Comparison of ENCODE assay signal across 8 cellular contexts in the genomic region with DNA sequence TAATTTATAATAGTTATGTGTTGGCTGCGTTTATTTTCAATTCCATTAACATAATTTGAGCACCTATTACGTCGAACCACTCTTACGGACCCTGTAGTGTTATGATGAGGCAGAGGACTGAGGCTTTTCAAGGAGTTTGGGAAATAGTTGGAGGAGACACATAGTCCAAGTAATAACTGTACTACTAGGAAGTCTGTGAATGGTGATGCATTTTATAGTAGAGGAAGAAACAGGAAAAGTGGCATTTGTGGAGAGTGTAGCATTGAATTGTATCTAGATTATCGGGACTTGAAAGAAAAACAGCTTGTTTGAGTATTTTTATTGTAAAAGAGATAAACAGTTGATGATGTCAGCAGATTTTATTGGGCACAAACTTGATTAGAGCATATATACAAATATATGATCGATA. TPM values are rescaled to one million over a fixed set of nuclear protein-coding genes. Genes with fewer than 3 reads are reported as not detected.
DNase-seq lines count a peak whose midpoint lies in the region; ATAC-seq, FAIRE-seq and TF ChIP-seq lines count a peak whose summit lies in the region.

No MANE protein-coding gene starts in this region.

- TF ChIP-seq RAD21 in A549 (conservative IDR thresholded peaks at IDR 0.05 in 1 of 2, IDR thresholded peaks at IDR 0.05 in 1 of 2) = no peak

- H3K9me3 ChIP-seq in A549 = no peaks in the 10 kb centered on the region
- H3K9me3 ChIP-seq in astrocyte (ENCODE audit: insufficient read depth, low read depth, low read length) = no peaks in the 10 kb centered on the region

- no peak overlapping the region for H2BK120ac ChIP-seq in mesendoderm (ENCODE audit: low read depth, low read length)

- H3K27ac ChIP-seq in A549 (peak overlapping the region; percentile 94 to 95), astrocyte (ENCODE audit: low read depth, low read length) (no peak overlapping the region), mesendoderm (ENCODE audit: low read depth, low read length) (no peak overlapping the region)

- H3K36me3 ChIP-seq in astrocyte (ENCODE audit: insufficient read depth, low read length) (no peaks in the 10 kb centered on the region), mesendoderm (ENCODE audit: control insufficient read depth, insufficient read depth, low read length) (no peaks in the 10 kb centered on the region)

- peak overlapping the region; percentile 16 for H3K27ac Mint-ChIP-seq in astrocyte (ENCODE audit: unreplicated experiment)

- CTCF ChIA-PET in A549 (lab: Yijun Ruan, JAX) (interaction anchor here (1.2 to 2.0 kb wide), 2 partner anchors 142 to 175 kb away, joined by 3 to 10 read pairs; no protein-coding TSS in a partner anchor), HEK293T (lab: Yijun Ruan, JAX) (no interaction called here), GM10248 (lab: Yijun Ruan, JAX) (interaction anchor here (0.9 to 4.9 kb wide), 3 partner anchors 12 to 33 kb away, joined by 3 to 32 read pairs (median 3); no protein-coding TSS in a partner anchor)

- TF ChIP-seq EP300 in A549 (IDR thresholded peaks at IDR 0.05) = no peak

- H4K5ac ChIP-seq in mesendoderm (ENCODE audit: low read length) = no peak overlapping the region

- ATAC-seq in A549 (no peak), GM21529 (IDR thresholded peaks at IDR 0.05; ENCODE audit: unreplicated experiment) (no peak)

- no peak overlapping the region for H2BK15ac ChIP-seq in mesendoderm (replicated peaks; ENCODE audit: low read depth)

- H3K4ac ChIP-seq in mesendoderm (ENCODE audit: low read depth, low read length) = no peak overlapping the region

- peaks cover 24% of the 10 kb centered on the region for H3K4me1 Mint-ChIP-seq in astrocyte (ENCODE audit: low read depth, unreplicated experiment)

- no peak overlapping the region for H2AK5ac ChIP-seq in mesendoderm (ENCODE audit: low read length)

- H3K18ac ChIP-seq in mesendoderm (ENCODE audit: low read length) = no peak overlapping the region

- WGBS in A549 (ENCODE audit: missing lambda C conversion rate) = 9% methylated on average over 6 of the region's 6 CpGs
- WGBS in mesendoderm (ENCODE audit: extremely low coverage, insufficient coverage, low lambda C conversion rate) = 100% methylated on average over 1 of the region's 6 CpGs

- H3K27me3 Mint-ChIP-seq in astrocyte (ENCODE audit: low read depth, unreplicated experiment) = no peaks in the 10 kb centered on the region

- DNase-seq in A549 (ENCODE audit: low read depth in 1 of 2, low spot score in 1 of 2) (no peak), HEK293T (ENCODE audit: extremely low spot score) (peak; percentile 6), astrocyte (ENCODE audit: low read depth) (no peak), mesendoderm (no peak), kidney glomerular epithelial cell (lab: John Stamatoyannopoulos, UW) (no peak), GM10248 (ENCODE audit: extremely low spot score) (no peak), SIG-M5 (lab: John Stamatoyannopoulos, UW) (no peak)

- H2BK5ac ChIP-seq in mesendoderm (ENCODE audit: low read length) = no peak overlapping the region

- no peak overlapping the region for H3K56ac ChIP-seq in mesendoderm (ENCODE audit: low read length)

- no peaks in the 10 kb centered on the region for H3K27me3 ChIP-seq in astrocyte (ENCODE audit: insufficient read depth, low read length)
- H3K27me3 ChIP-seq in mesendoderm (ENCODE audit: insufficient read depth, low read length, poor library complexity) = no peaks in the 10 kb centered on the region

- no peak for TF ChIP-seq POLR2A in A549 (IDR thresholded peaks at IDR 0.05; ENCODE audit: low read length)

- H3K4me1 ChIP-seq in A549 (peaks cover 48% of the 10 kb centered on the region), astrocyte (ENCODE audit: insufficient read depth, low read length) (peaks cover 18% of the 10 kb centered on the region), mesendoderm (ENCODE audit: control insufficient read depth, low read depth, low read length) (no peaks in the 10 kb centered on the region)

- peak overlapping the region; percentile 96 for H3K4me3 ChIP-seq in A549
- peak overlapping the region; percentile 87 for H3K4me3 ChIP-seq in astrocyte (ENCODE audit: insufficient read depth, low read depth, low read length)
- no peak overlapping the region for H3K4me3 ChIP-seq in mesendoderm (ENCODE audit: low read length)

- no peak overlapping the region for H4K8ac ChIP-seq in mesendoderm (ENCODE audit: low read depth, low read length)

- peaks cover 25% of the 10 kb centered on the region for H4K20me1 ChIP-seq in astrocyte (ENCODE audit: insufficient read depth, low read length)

- no peak for TF ChIP-seq CTCF in A549 (IDR thresholded peaks at IDR 0.05)
- TF ChIP-seq CTCF in astrocyte (IDR thresholded peaks at IDR 0.05; ENCODE audit: insufficient read depth, low read depth, low read length) = no peak
- TF ChIP-seq CTCF in GM10248 (IDR thresholded peaks at IDR 0.05; ENCODE audit: control extremely low read depth, extremely low read depth, low read depth, missing control alignments) = no peak

- H3K9ac ChIP-seq in astrocyte (ENCODE audit: low read length) = peak overlapping the region; percentile 89
- peak overlapping the region; percentile 31 for H3K9ac ChIP-seq in mesendoderm (ENCODE audit: low read length)

- peak overlapping the region; percentile 99 for H3K4me3 Mint-ChIP-seq in astrocyte (ENCODE audit: unreplicated experiment)

- H3K79me2 ChIP-seq in astrocyte (ENCODE audit: insufficient read depth, low read length) = peaks cover 61% of the 10 kb centered on the region
- peaks cover 22% of the 10 kb centered on the region for H3K79me2 ChIP-seq in mesendoderm (ENCODE audit: control insufficient read depth, insufficient read depth, low read length)

- H3K23ac ChIP-seq in mesendoderm (ENCODE audit: low read length) = no peak overlapping the region

- FAIRE-seq in A549 (lab: Jason Lieb, UNC) (no peak), astrocyte (lab: Jason Lieb, UNC) (no peak)

- H3K79me1 ChIP-seq in mesendoderm (ENCODE audit: low read length) = no peaks in the 10 kb centered on the region

- no peak overlapping the region for H2AFZ ChIP-seq in astrocyte (ENCODE audit: low read depth, low read length)

- POLR2A ChIA-PET in A549 (lab: Yijun Ruan, JAX) = interaction anchor here (1.2 to 1.4 kb wide), 2 partner anchors 151 to 178 kb away, joined by 3 to 4 read pairs; partner anchors contain the start of gene SLC7A6
- POLR2A ChIA-PET in HEK293T (lab: Yijun Ruan, JAX) = interaction anchor here (0.9 to 2.9 kb wide), 5 partner anchors 42 to 177 kb away, joined by 3 to 23 read pairs (median 4); partner anchors contain the start of gene SLC7A6
- POLR2A ChIA-PET in GM10248 (lab: Yijun Ruan, JAX) = no interaction called here

- no peaks in the 10 kb centered on the region for H3K9me3 Mint-ChIP-seq in astrocyte (ENCODE audit: unreplicated experiment)

- H3K36me3 Mint-ChIP-seq in astrocyte (ENCODE audit: low read depth, unreplicated experiment) = no peaks in the 10 kb centered on the region

- peak overlapping the region; percentile 94 for H3K4me2 ChIP-seq in A549
- peak overlapping the region; percentile 88 for H3K4me2 ChIP-seq in astrocyte (ENCODE audit: low read length)
- peak overlapping the region; percentile 33 for H3K4me2 ChIP-seq in mesendoderm (ENCODE audit: low read length)

TF ChIP-seq in A549, 52 proteins besides CTCF, POLR2A, EP300 and RAD21:
- TF ChIP-seq MAFK (IDR thresholded peaks at IDR 0.05; ENCODE audit: partially characterized antibody) (peak; percentile 97), HMGXB4 (CRISPR knock-in tag; IDR thresholded peaks at IDR 0.05; ENCODE audit: borderline replicate concordance) (no peak)
TF ChIP-seq in A549: peak in this region for 1.

TF ChIP-seq in HEK293T, 16 proteins besides CTCF, POLR2A, EP300 and RAD21:
- TF ChIP-seq FOXK2 (IDR thresholded peaks at IDR 0.05) (no peak), CTBP1 (IDR thresholded peaks at IDR 0.05; ENCODE audit: borderline replicate concordance) (peak; percentile 27; the same call in 1 of the 2 replicates), FOXM1 (IDR thresholded peaks at IDR 0.05; ENCODE audit: borderline replicate concordance) (no peak), SUZ12 (IDR thresholded peaks at IDR 0.05) (no peak), FOXA1 (IDR thresholded peaks at IDR 0.05) (no peak)
TF ChIP-seq in HEK293T: peak in this region for 1.

RNA-seq across cellular contexts. Expression of gene NFATC3, which starts 1.7 kb away (rescaled TPM):
- polyA plus RNA-seq in A549 (2011; rRNA removed) = 23.9 and 32.4 TPM in 2 replicates
- polyA plus RNA-seq in A549 (2012; cell fraction: cytosol; rRNA removed) = 8.1 and 10.9 TPM in 2 replicates
- polyA plus RNA-seq in A549 (2012; cell fraction: nucleus; rRNA removed) = 8.2 and 8.5 TPM in 2 replicates
- polyA plus RNA-seq in A549 (2017; fragmentation: RNase III; extraction: RNeasy Plus Mini Kit Qiagen cat#74134 plus additional on column Dnase treatment) = 11.8 to 13.3 TPM (median 12.5 TPM) in 3 replicates
- polyA minus RNA-seq in A549 (2011; rRNA and poly(A)+ RNA removed) = 60.5 and 64.5 TPM in 2 replicates
- total RNA-seq in astrocyte = 32.4 and 34.0 TPM in 2 replicates
- polyA plus RNA-seq in mesendoderm (2013, experiment 1 of 2) = 18.9 TPM
- polyA plus RNA-seq in mesendoderm (2013, experiment 2 of 2) = 18.0 TPM

Comparison
In these comparisons a context has a peak if more than half of its experiments do, and no peak if none do; other contexts are left out.
1. H3K27ac ChIP-seq: peak in A549 (2 of 2); none in astrocyte (single experiment) and mesendoderm (single experiment).
2. H3K4me2 ChIP-seq: peak in every context shown above with its lines; median percentile 94 in A549; 88 in astrocyte; 33 in mesendoderm.